In genomic region chr4:181293541-181293940, GRCh38 we compare ENCODE assay signal across 17 cellular contexts.
DNase-seq lines count a peak whose midpoint lies in the region; ATAC-seq and TF ChIP-seq lines count a peak whose summit lies in the region.
"Had no signal": no experiment of that assay in that cellular context is flagged by ENCODE, and none has a peak within 500 bp of the region (broad histone marks: within the 10 kb centered on the region; RNA-seq: fewer than 3 reads in every experiment).

No MANE protein-coding gene starts in this region.

- peak in 2 of 4 donors; percentile 22 to 27 for ATAC-seq in heart left ventricle
- ATAC-seq in natural killer cell treated with Interleukin-12 subunit alpha and Interleukin-12 subunit beta and Interleukin-15 and Interleukin-18, amount 100 ng/mL, for 72 hours = no peak
- ATAC-seq: CD8-positive, alpha-beta T cell had no signal

- H3K27me3 ChIP-seq in heart left ventricle (peaks cover 0 to 4% (median 0%) of the 10 kb centered on the region in 9 donors), right atrium auricular region (no peaks in the 10 kb centered on the region), endodermal cell (ENCODE audit: control insufficient read depth, insufficient read depth, low read length, poor library complexity, severe bottlenecking) (no peaks in the 10 kb centered on the region)
- H3K27me3 ChIP-seq: BLaER1 had no signal

- H3K27ac ChIP-seq in heart left ventricle (peak overlapping the region in 6 of 12 donors; percentile 12 to 59 (median 55)), right atrium auricular region (no peak overlapping the region), endodermal cell (ENCODE audit: low read depth, low read length) (no peak overlapping the region)
- H3K27ac ChIP-seq: BLaER1, C4-2B had no signal

- peak overlapping the region in 8 of 12 donors; percentile 9 to 48 (median 29) for H3K4me3 ChIP-seq in heart left ventricle
- H3K4me3 ChIP-seq in right atrium auricular region = no peak overlapping the region
- H3K4me3 ChIP-seq in endodermal cell (ENCODE audit: low read length) = no peak overlapping the region
- H3K4me3 ChIP-seq: BLaER1, HAP-1 had no signal

- TF ChIP-seq POLR2A in heart left ventricle (IDR thresholded peaks at IDR 0.05) = no peak

- H3K9me3 ChIP-seq in heart left ventricle (peaks cover 0 to 11% (median 0%) of the 10 kb centered on the region in 12 donors), right atrium auricular region (peaks cover 0 to 7% of the 10 kb centered on the region in 2 donors), endodermal cell (ENCODE audit: control insufficient read depth, low read length) (no peaks in the 10 kb centered on the region)
- H3K9me3 ChIP-seq: BLaER1, Caco-2, HAP-1 had no signal

- H3K4me1 ChIP-seq in heart left ventricle (peaks cover 0 to 7% (median 0%) of the 10 kb centered on the region in 12 donors), right atrium auricular region (no peaks in the 10 kb centered on the region), endodermal cell (ENCODE audit: control insufficient read depth, insufficient read depth, low read length) (peaks cover 4% of the 10 kb centered on the region)
- H3K4me1 ChIP-seq: BLaER1, Caco-2, HAP-1 had no signal

- H3K27me3 Mint-ChIP-seq in endodermal cell (ENCODE audit: insufficient read depth) = no peaks in the 10 kb centered on the region
- peaks cover 35% of the 10 kb centered on the region for H3K27me3 Mint-ChIP-seq in progenitor cell of endocrine pancreas
- H3K27me3 Mint-ChIP-seq in natural killer cell treated with Interleukin-12 subunit alpha and Interleukin-12 subunit beta and Interleukin-15 and Interleukin-18, amount 100 ng/mL, for 72 hours = no peaks in the 10 kb centered on the region
- H3K27me3 Mint-ChIP-seq: B cell; CD4-positive, CD25-positive, alpha-beta regulatory T cell had no signal

- H3K36me3 Mint-ChIP-seq in endodermal cell (ENCODE audit: low read depth) = no peaks in the 10 kb centered on the region
- peaks cover 1% of the 10 kb centered on the region for H3K36me3 Mint-ChIP-seq in progenitor cell of endocrine pancreas (ENCODE audit: insufficient read depth)
- no peaks in the 10 kb centered on the region for H3K36me3 Mint-ChIP-seq in natural killer cell treated with Interleukin-12 subunit alpha and Interleukin-12 subunit beta and Interleukin-15 and Interleukin-18, amount 100 ng/mL, for 72 hours
- H3K36me3 Mint-ChIP-seq: CD4-positive, CD25-positive, alpha-beta regulatory T cell; CD8-positive, alpha-beta T cell had no signal

- H3K27ac Mint-ChIP-seq in endodermal cell (peak overlapping the region; percentile 86), progenitor cell of endocrine pancreas (peak overlapping the region; percentile 72)
- H3K27ac Mint-ChIP-seq in natural killer cell treated with Interleukin-12 subunit alpha and Interleukin-12 subunit beta and Interleukin-15 and Interleukin-18, amount 100 ng/mL, for 72 hours = no peak overlapping the region
- H3K27ac Mint-ChIP-seq: B cell; CD8-positive, alpha-beta T cell; HFFc6 had no signal

- WGBS in heart left ventricle, 4 donors = 23 to 49% (median 33%) methylated on average over 10 of the region's 10 CpGs
- WGBS in endodermal cell (ENCODE audit: insufficient coverage in 1 of 2, insufficient read length in 1 of 2), 2 experiments = 40 to 59% methylated on average over 9 to 10 of the region's 10 CpGs

- DNase-seq in heart left ventricle (no peak), right atrium auricular region (ENCODE audit: low spot score) (no peak), NCI-H69 (lab: John Stamatoyannopoulos, UW) (peak; percentile 88), endodermal cell (peak; percentile 83), progenitor cell of endocrine pancreas (ENCODE audit: low spot score, unreplicated experiment) (no peak)
- DNase-seq in natural killer cell treated with Interleukin-12 subunit alpha and Interleukin-12 subunit beta and Interleukin-15 and Interleukin-18, amount 100 ng/mL, for 72 hours (ENCODE audit: low spot score) = no peak
- DNase-seq: Caco-2; CD4-positive, CD25-positive, alpha-beta regulatory T cell; CD8-positive, alpha-beta T cell; DMS153; DND-41; GOT3; HFFc6 had no signal

- H3K4me3 Mint-ChIP-seq in endodermal cell = peak overlapping the region; percentile 37
- no peak overlapping the region for H3K4me3 Mint-ChIP-seq in progenitor cell of endocrine pancreas (ENCODE audit: low read depth)
- H3K4me3 Mint-ChIP-seq in natural killer cell treated with Interleukin-12 subunit alpha and Interleukin-12 subunit beta and Interleukin-15 and Interleukin-18, amount 100 ng/mL, for 72 hours = no peak overlapping the region
- H3K4me3 Mint-ChIP-seq: B cell; CD4-positive, CD25-positive, alpha-beta regulatory T cell; CD8-positive, alpha-beta T cell; HFFc6 had no signal

- H3K9me3 Mint-ChIP-seq in endodermal cell (peaks cover 9% of the 10 kb centered on the region), progenitor cell of endocrine pancreas (ENCODE audit: low read depth) (peaks cover 11% of the 10 kb centered on the region)
- peaks cover 8% of the 10 kb centered on the region for H3K9me3 Mint-ChIP-seq in natural killer cell treated with Interleukin-12 subunit alpha and Interleukin-12 subunit beta and Interleukin-15 and Interleukin-18, amount 100 ng/mL, for 72 hours

- TF ChIP-seq CTCF in heart left ventricle (IDR thresholded peaks at IDR 0.05) (no peak), right atrium auricular region (IDR thresholded peaks at IDR 0.05) (no peak), endodermal cell (conservative IDR thresholded peaks at IDR 0.05) (no peak), progenitor cell of endocrine pancreas (IDR thresholded peaks at IDR 0.05; ENCODE audit: unreplicated experiment) (no peak)

- intact Hi-C loops in heart left ventricle (cut with DNase I) = no loop called here

- no peak overlapping the region for H3K9ac ChIP-seq in endodermal cell (ENCODE audit: extremely low read depth, low read length, poor library complexity, severe bottlenecking)
- H3K9ac ChIP-seq: BLaER1 had no signal

- H3K36me3 ChIP-seq in heart left ventricle (no peaks in the 10 kb centered on the region), right atrium auricular region (no peaks in the 10 kb centered on the region), endodermal cell (ENCODE audit: control insufficient read depth, insufficient read depth, low read length) (no peaks in the 10 kb centered on the region)
- H3K36me3 ChIP-seq: BLaER1, HAP-1 had no signal

- H3K4me1 Mint-ChIP-seq in endodermal cell (peaks cover 61% of the 10 kb centered on the region), progenitor cell of endocrine pancreas (ENCODE audit: low read depth) (peaks cover 6% of the 10 kb centered on the region)
- no peaks in the 10 kb centered on the region for H3K4me1 Mint-ChIP-seq in natural killer cell treated with Interleukin-12 subunit alpha and Interleukin-12 subunit beta and Interleukin-15 and Interleukin-18, amount 100 ng/mL, for 72 hours (ENCODE audit: low read depth in 2 of 2)
- H3K4me1 Mint-ChIP-seq: B cell; CD4-positive, CD25-positive, alpha-beta regulatory T cell had no signal

Comparison
In these comparisons a context has a peak if more than half of its experiments do, and no peak if none do; other contexts are left out.
1. H3K4me3 ChIP-seq: peak in heart left ventricle (8 of 12); none in right atrium auricular region (0 of 2) and endodermal cell (single experiment).
2. DNase-seq: peak in NCI-H69 (single experiment) and endodermal cell (single experiment); none in heart left ventricle (0 of 5), right atrium auricular region (single experiment), progenitor cell of endocrine pancreas (single experiment) and natural killer cell treated with Interleukin-12 subunit alpha and Interleukin-12 subunit beta and Interleukin-15 and Interleukin-18, amount 100 ng/mL, for 72 hours (single experiment).
3. H3K27ac Mint-ChIP-seq: peak in endodermal cell (single experiment) and progenitor cell of endocrine pancreas (single experiment); none in natural killer cell treated with Interleukin-12 subunit alpha and Interleukin-12 subunit beta and Interleukin-15 and Interleukin-18, amount 100 ng/mL, for 72 hours (0 of 2).